In genomic region chr1:56426587-56426986, GRCh38 we compare ENCODE assay signal across 39 cellular contexts.
"Had no signal": no experiment of that assay in that cellular context is flagged by ENCODE, and none has a peak within 500 bp of the region (broad histone marks: within the 10 kb centered on the region; RNA-seq: fewer than 3 reads in every experiment).

No MANE protein-coding gene starts in this region.

- H3K27me3 Mint-ChIP-seq: activated naive CD4-positive, alpha-beta T cell treated with anti-CD3 and anti-CD28 coated beads, Interleukin-2, amount 10 ng/mL, durations not matched to agents 7 days and 5 days; activated naive CD8-positive, alpha-beta T cell; activated T-cell treated with anti-CD3 and anti-CD28 coated beads, Interleukin-2, amount 50 U/mL, for 24 hours; activated T-helper 17 cell treated with anti-CD3 and anti-CD28 coated beads, Interleukin-2, amount 50 U/mL, for 72 hours; central memory CD8-positive, alpha-beta T cell had no signal

- H3K9me3 Mint-ChIP-seq: activated naive CD4-positive, alpha-beta T cell treated with anti-CD3 and anti-CD28 coated beads for 36 hours; activated naive CD4-positive, alpha-beta T cell treated with anti-CD3 and anti-CD28 coated beads, Interleukin-2, amount 10 ng/mL, durations not matched to agents 7 days and 5 days; activated naive CD8-positive, alpha-beta T cell treated with anti-CD3 and anti-CD28 coated beads for 36 hours; activated naive CD8-positive, alpha-beta T cell treated with anti-CD3 and anti-CD28 coated beads, Interleukin-2, amount 50 U/mL, for 24 hours; activated T-cell treated with anti-CD3 and anti-CD28 coated beads, Interleukin-2, amount 50 U/mL, for 24 hours; activated T-cell treated with anti-CD3 and anti-CD28 coated beads, Interleukin-2, amount 50 U/mL, for 4 hours; activated T-helper 1 cell treated with anti-CD3 and anti-CD28 coated beads, Interleukin-12 subunit alpha, Interleukin-12 subunit beta, Interleukin-2, Interleukin-4 antibody, amounts not matched to agents 30 ng/mL and 10 ng/mL and 1 ng/mL, durations not matched to agents 14 hours and 24 hours and 36 hours; activated T-helper 17 cell treated with anti-CD3 and anti-CD28 coated beads, Interleukin-2, amount 50 U/mL, for 72 hours; activated T-helper 2 cell treated with anti-CD3 and anti-CD28 coated beads, Interferon-gamma antibody, Interleukin-2, Interleukin-4, amounts not matched to agents 10 μg/mL and 5 μg/mL and 100 μg/mL, durations not matched to agents 14 hours and 24 hours and 36 hours; brain had no signal

- H3K36me3 ChIP-seq: adrenal gland, ascending aorta, brain microvascular endothelial cell, breast epithelium, cardiac muscle cell had no signal

- H3K4me1 Mint-ChIP-seq: activated naive CD4-positive, alpha-beta T cell treated with anti-CD3 and anti-CD28 coated beads, Interleukin-2, amount 10 ng/mL, durations not matched to agents 7 days and 5 days; activated naive CD4-positive, alpha-beta T cell treated with anti-CD3 and anti-CD28 coated beads, Interleukin-2, amount 50 U/mL, for 24 hours; activated naive CD8-positive, alpha-beta T cell treated with anti-CD3 and anti-CD28 coated beads for 36 hours; activated naive CD8-positive, alpha-beta T cell treated with anti-CD3 and anti-CD28 coated beads, Interleukin-2, amount 10 ng/mL, durations not matched to agents 7 days and 5 days; activated T-helper 17 cell treated with anti-CD3 and anti-CD28 coated beads, Interleukin-2, amount 50 U/mL, for 72 hours; central memory CD8-positive, alpha-beta T cell had no signal

- H3K27me3 ChIP-seq: adrenal gland, ascending aorta, body of pancreas, brain microvascular endothelial cell, breast epithelium, cardiac muscle cell had no signal

- H3K36me3 Mint-ChIP-seq: activated naive CD4-positive, alpha-beta T cell treated with anti-CD3 and anti-CD28 coated beads, Interleukin-2, amount 10 ng/mL, durations not matched to agents 7 days and 5 days; activated naive CD4-positive, alpha-beta T cell treated with anti-CD3 and anti-CD28 coated beads, Interleukin-2, amount 50 U/mL, for 24 hours; activated naive CD4-positive, alpha-beta T cell treated with anti-CD3 and anti-CD28 coated beads, Interleukin-2, amount 50 U/mL, for 72 hours; activated naive CD8-positive, alpha-beta T cell; activated naive CD8-positive, alpha-beta T cell treated with anti-CD3 and anti-CD28 coated beads for 36 hours; activated naive CD8-positive, alpha-beta T cell treated with anti-CD3 and anti-CD28 coated beads, Interleukin-2, amount 10 ng/mL, durations not matched to agents 7 days and 5 days; brain had no signal

- DNase-seq: activated effector memory CD4-positive, alpha-beta T cell treated with anti-CD3 and anti-CD28 coated beads, Interleukin-2, amount 50 U/mL, for 16 hours; activated effector memory CD4-positive, alpha-beta T cell treated with Interleukin-2 at 50 U/mL for 16 hours; activated gamma-delta T cell; activated gamma-delta T cell treated with Interleukin-2 at 50 U/mL for 16 hours; activated naive CD4-positive, alpha-beta T cell; activated naive CD4-positive, alpha-beta T cell treated with anti-CD3 and anti-CD28 coated beads for 36 hours; activated naive CD4-positive, alpha-beta T cell treated with anti-CD3 and anti-CD28 coated beads, Interleukin-2, amount 10 ng/mL, durations not matched to agents 7 days and 5 days; activated naive CD4-positive, alpha-beta T cell treated with anti-CD3 and anti-CD28 coated beads, Interleukin-2, amount 50 U/mL, for 16 hours; activated naive CD4-positive, alpha-beta T cell treated with Interleukin-2 at 50 U/mL for 16 hours; activated naive CD8-positive, alpha-beta T cell treated with anti-CD3 and anti-CD28 coated beads for 36 hours; activated naive CD8-positive, alpha-beta T cell treated with anti-CD3 and anti-CD28 coated beads, Interleukin-2, amount 10 ng/mL, durations not matched to agents 7 days and 5 days; activated naive CD8-positive, alpha-beta T cell treated with anti-CD3 and anti-CD28 coated beads, Interleukin-2, amount 50 U/mL, for 24 hours; activated T-cell treated with anti-CD3 and anti-CD28 coated beads, Interleukin-2, amount 50 U/mL, for 1 hour; activated T-cell treated with anti-CD3 and anti-CD28 coated beads, Interleukin-2, amount 50 U/mL, for 24 hours; activated T-cell treated with anti-CD3 and anti-CD28 coated beads, Interleukin-2, amount 50 U/mL, for 4 hours; activated T-cell treated with anti-CD3 and anti-CD28 coated beads, Interleukin-2, amount 50 U/mL, for 48 hours; adrenal gland; amniotic stem cell; amygdala; anterior cingulate cortex; aorta; body of pancreas; brain microvascular endothelial cell; caudate nucleus; central memory CD4-positive, alpha-beta T cell; cerebellar nuclear complex had no signal

- H3K4me3 ChIP-seq: adrenal gland, ascending aorta, body of pancreas, breast epithelium, cardiac muscle cell had no signal

- H3K27ac Mint-ChIP-seq: activated naive CD4-positive, alpha-beta T cell treated with anti-CD3 and anti-CD28 coated beads for 36 hours; activated naive CD4-positive, alpha-beta T cell treated with anti-CD3 and anti-CD28 coated beads, Interleukin-2, amount 10 ng/mL, durations not matched to agents 7 days and 5 days; activated naive CD4-positive, alpha-beta T cell treated with anti-CD3 and anti-CD28 coated beads, Interleukin-2, amount 50 U/mL, for 24 hours; activated naive CD4-positive, alpha-beta T cell treated with anti-CD3 and anti-CD28 coated beads, Interleukin-2, amount 50 U/mL, for 72 hours; activated naive CD8-positive, alpha-beta T cell; activated naive CD8-positive, alpha-beta T cell treated with anti-CD3 and anti-CD28 coated beads for 36 hours; activated naive CD8-positive, alpha-beta T cell treated with anti-CD3 and anti-CD28 coated beads, Interleukin-2, amount 10 ng/mL, durations not matched to agents 7 days and 5 days; activated naive CD8-positive, alpha-beta T cell treated with anti-CD3 and anti-CD28 coated beads, Interleukin-2, amount 50 U/mL, for 24 hours; activated T-cell treated with anti-CD3 and anti-CD28 coated beads, Interleukin-2, amount 50 U/mL, for 24 hours; activated T-helper 1 cell treated with anti-CD3 and anti-CD28 coated beads, Interleukin-12 subunit alpha, Interleukin-12 subunit beta, Interleukin-2, Interleukin-4 antibody, amounts not matched to agents 30 ng/mL and 10 ng/mL and 1 ng/mL, durations not matched to agents 14 hours and 24 hours and 36 hours; activated T-helper 17 cell treated with anti-CD3 and anti-CD28 coated beads, Interleukin-2, amount 50 U/mL, for 72 hours; activated T-helper 2 cell treated with anti-CD3 and anti-CD28 coated beads, Interferon-gamma antibody, Interleukin-2, Interleukin-4, amounts not matched to agents 10 μg/mL and 5 μg/mL and 100 μg/mL, durations not matched to agents 14 hours and 24 hours and 36 hours had no signal

- ATAC-seq: activated naive CD4-positive, alpha-beta T cell treated with anti-CD3 and anti-CD28 coated beads, Interleukin-2, amount 50 U/mL, for 72 hours; activated naive CD8-positive, alpha-beta T cell treated with anti-CD3 and anti-CD28 coated beads, Interleukin-2, amount 50 U/mL, for 24 hours; activated T-cell treated with anti-CD3 and anti-CD28 coated beads, Interleukin-2, amount 50 U/mL, for 4 hours; activated T-helper 17 cell treated with anti-CD3 and anti-CD28 coated beads, Interleukin-2, amount 50 U/mL, for 72 hours; body of pancreas had no signal

- H3K4me3 Mint-ChIP-seq: activated naive CD4-positive, alpha-beta T cell treated with anti-CD3 and anti-CD28 coated beads for 36 hours; activated naive CD4-positive, alpha-beta T cell treated with anti-CD3 and anti-CD28 coated beads, Interleukin-2, amount 10 ng/mL, durations not matched to agents 7 days and 5 days; activated naive CD4-positive, alpha-beta T cell treated with anti-CD3 and anti-CD28 coated beads, Interleukin-2, amount 50 U/mL, for 24 hours; activated naive CD8-positive, alpha-beta T cell; activated naive CD8-positive, alpha-beta T cell treated with anti-CD3 and anti-CD28 coated beads for 36 hours; activated naive CD8-positive, alpha-beta T cell treated with anti-CD3 and anti-CD28 coated beads, Interleukin-2, amount 10 ng/mL, durations not matched to agents 7 days and 5 days; activated naive CD8-positive, alpha-beta T cell treated with anti-CD3 and anti-CD28 coated beads, Interleukin-2, amount 50 U/mL, for 24 hours; activated T-cell treated with anti-CD3 and anti-CD28 coated beads, Interleukin-2, amount 50 U/mL, for 24 hours; activated T-cell treated with anti-CD3 and anti-CD28 coated beads, Interleukin-2, amount 50 U/mL, for 4 hours; activated T-helper 1 cell treated with anti-CD3 and anti-CD28 coated beads, Interleukin-12 subunit alpha, Interleukin-12 subunit beta, Interleukin-2, Interleukin-4 antibody, amounts not matched to agents 30 ng/mL and 10 ng/mL and 1 ng/mL, durations not matched to agents 14 hours and 24 hours and 36 hours; activated T-helper 17 cell treated with anti-CD3 and anti-CD28 coated beads, Interleukin-2, amount 50 U/mL, for 72 hours; brain; central memory CD8-positive, alpha-beta T cell had no signal

- FAIRE-seq: astrocyte, bronchial epithelial cell had no signal

- H3K9me3 ChIP-seq: adrenal gland, ascending aorta, body of pancreas, breast epithelium had no signal

- H3K27ac ChIP-seq: adrenal gland, ascending aorta, body of pancreas, brain microvascular endothelial cell, breast epithelium, cardiac muscle cell had no signal

- H3K4me1 ChIP-seq: ascending aorta, body of pancreas, breast epithelium had no signal
